ENCODE assay signal across 9 cellular contexts in genomic region chr2:147578529-147578928, GRCh38.
"Had no signal": no experiment of that assay in that cellular context is flagged by ENCODE, and none has a peak within 500 bp of the region (broad histone marks: within the 10 kb centered on the region; RNA-seq: fewer than 3 reads in every experiment).

No MANE protein-coding gene starts in this region.

- FAIRE-seq: H54, HTR-8/SVneo, K562 had no signal

- DNase-seq: GM23248, GOT3, H9, HCEC 1CT, IMR-90, KG1 had no signal

- H3K4me3 ChIP-seq: GM23248, K562 had no signal

- H3K9ac ChIP-seq: GM23248 had no signal

- H2AFZ ChIP-seq: GM23248 had no signal

- ATAC-seq: K562 had no signal

- H3K27ac ChIP-seq: GM23248 had no signal
